In genomic region chr12:15180975-15181683, GRCh38 we compare ENCODE assay signal across 22 cellular contexts. TPM values are rescaled to one million over a fixed set of nuclear protein-coding genes. Genes with fewer than 3 reads are reported as not detected.
DNase-seq lines count a peak whose midpoint lies in the region; ATAC-seq and TF ChIP-seq lines count a peak whose summit lies in the region.
"Had no signal": no experiment of that assay in that cellular context is flagged by ENCODE, and none has a peak within 500 bp of the region (broad histone marks: within the 10 kb centered on the region; RNA-seq: fewer than 3 reads in every experiment).

No MANE protein-coding gene starts in this region.

- peaks cover 0 to 5% (median 0%) of the 10 kb centered on the region in 5 experiments for H3K9me3 Mint-ChIP-seq in brain
- H3K9me3 Mint-ChIP-seq: CD14-positive monocyte; memory B cell; naive thymus-derived CD8-positive, alpha-beta T cell; WTC11 had no signal

- peak overlapping the region in 3 of 5 experiments; percentile 36 to 80 (median 74) for H3K27ac Mint-ChIP-seq in brain
- H3K27ac Mint-ChIP-seq: CD14-positive monocyte; memory B cell; naive thymus-derived CD8-positive, alpha-beta T cell; WTC11 had no signal

- H3K27me3 Mint-ChIP-seq in brain = no peaks in the 10 kb centered on the region

- no peaks in the 10 kb centered on the region for H3K79me2 ChIP-seq in osteoblast (ENCODE audit: insufficient read depth, low read length)

- WGBS in spleen, 5 donors = 75 to 87% (median 79%) methylated on average over 3 of the region's 3 CpGs

- no peaks in the 10 kb centered on the region for H3K36me3 Mint-ChIP-seq in brain
- H3K36me3 Mint-ChIP-seq: CD14-positive monocyte; memory B cell; naive thymus-derived CD8-positive, alpha-beta T cell; WTC11 had no signal

- peaks cover 31% of the 10 kb centered on the region for H3K4me1 Mint-ChIP-seq in brain
- H3K4me1 Mint-ChIP-seq: CD14-positive monocyte; memory B cell; naive thymus-derived CD8-positive, alpha-beta T cell; WTC11 had no signal

- TF ChIP-seq CTCF in brain (conservative IDR thresholded peaks at IDR 0.05) = no peak
- TF ChIP-seq CTCF in right atrium auricular region (IDR thresholded peaks at IDR 0.05) = no peak
- TF ChIP-seq CTCF in osteoblast (IDR thresholded peaks at IDR 0.05; ENCODE audit: extremely low read depth, low read depth, low read length) = no peak
- no peak for TF ChIP-seq CTCF in tibial artery (IDR thresholded peaks at IDR 0.05)
- no peak for TF ChIP-seq CTCF in spleen (IDR thresholded peaks at IDR 0.05 in 8 of 11, conservative IDR thresholded peaks at IDR 0.05 in 3 of 11)

- ATAC-seq in GM21717 (IDR thresholded peaks at IDR 0.05; ENCODE audit: unreplicated experiment) (no peak), HG02852 (IDR thresholded peaks at IDR 0.05; ENCODE audit: unreplicated experiment) (no peak)
- ATAC-seq: naive thymus-derived CD8-positive, alpha-beta T cell had no signal

- no peak for TF ChIP-seq POLR2A in spleen (IDR thresholded peaks at IDR 0.05)

- H3K4me3 Mint-ChIP-seq in brain = no peak overlapping the region
- H3K4me3 Mint-ChIP-seq: CD14-positive monocyte; memory B cell; naive thymus-derived CD8-positive, alpha-beta T cell; WTC11 had no signal

- H3K27ac ChIP-seq in right atrium auricular region = peak overlapping the region; percentile 62 to 76
- H3K27ac ChIP-seq in osteoblast (ENCODE audit: low read depth, low read length) = no peak overlapping the region
- H3K27ac ChIP-seq in tibial artery = peak overlapping the region; percentile 24 to 51
- peak overlapping the region in 1 of 8 donors; percentile 25 for H3K27ac ChIP-seq in spleen
- H3K27ac ChIP-seq: cardiac muscle cell, prostate gland had no signal

- H3K4me2 ChIP-seq in osteoblast (ENCODE audit: insufficient read depth, low read length) = no peak overlapping the region

- H3K4me1 ChIP-seq in right atrium auricular region (peaks cover 0 to 11% of the 10 kb centered on the region in 2 donors), osteoblast (ENCODE audit: insufficient read depth, low read length) (no peaks in the 10 kb centered on the region), tibial artery (peaks cover 0 to 73% (median 20%) of the 10 kb centered on the region in 4 donors), spleen (peaks cover 0 to under 1% (median 0%) of the 10 kb centered on the region in 6 donors)

- H3K36me3 ChIP-seq in right atrium auricular region (no peaks in the 10 kb centered on the region), osteoblast (ENCODE audit: insufficient read depth, low read length) (no peaks in the 10 kb centered on the region), tibial artery (no peaks in the 10 kb centered on the region), spleen (no peaks in the 10 kb centered on the region)
- H3K36me3 ChIP-seq: cardiac muscle cell, prostate gland had no signal

- no peaks in the 10 kb centered on the region for H3K9me3 ChIP-seq in right atrium auricular region
- H3K9me3 ChIP-seq in osteoblast (ENCODE audit: low read depth, low read length) = no peaks in the 10 kb centered on the region
- H3K9me3 ChIP-seq in tibial artery = no peaks in the 10 kb centered on the region
- no peaks in the 10 kb centered on the region for H3K9me3 ChIP-seq in spleen
- H3K9me3 ChIP-seq: prostate gland had no signal

- H2AFZ ChIP-seq in osteoblast (ENCODE audit: low read length) = no peak overlapping the region

- H3K4me3 ChIP-seq in right atrium auricular region = no peak overlapping the region
- H3K4me3 ChIP-seq in osteoblast (ENCODE audit: insufficient read depth, low read length) = no peak overlapping the region
- no peak overlapping the region for H3K4me3 ChIP-seq in tibial artery
- H3K4me3 ChIP-seq in spleen = no peak overlapping the region
- H3K4me3 ChIP-seq: cardiac muscle cell, prostate gland had no signal

- no peaks in the 10 kb centered on the region for H3K27me3 ChIP-seq in right atrium auricular region
- H3K27me3 ChIP-seq in osteoblast (ENCODE audit: insufficient read depth, low read length) = peaks cover 2% of the 10 kb centered on the region
- no peaks in the 10 kb centered on the region for H3K27me3 ChIP-seq in tibial artery
- H3K27me3 ChIP-seq in spleen (replicated peaks in 1 of 7) = no peaks in the 10 kb centered on the region
- H3K27me3 ChIP-seq: cardiac muscle cell had no signal

- intact Hi-C loops in tibial artery (cut with DNase I; ENCODE audit: low total_unique reads) = no loop called here
- intact Hi-C loops in spleen (cut with DNase I; ENCODE audit: low total_unique reads) = no loop called here

- H4K20me1 ChIP-seq in osteoblast (ENCODE audit: insufficient read depth, low read length) = no peaks in the 10 kb centered on the region

- no peak for DNase-seq in right atrium auricular region (ENCODE audit: low spot score)
- DNase-seq in osteoblast (ENCODE audit: insufficient read length, low spot score, missing footprints) = peak; percentile 29
- no peak for DNase-seq in tibial artery
- DNase-seq in spleen = no peak
- DNase-seq in RKO (ENCODE audit: low spot score) = no peak
- DNase-seq: activated CD4-positive, alpha-beta T cell treated with anti-CD3 and anti-CD28 coated beads, Interleukin-2, amount 50 U/mL, for 48 hours; activated gamma-delta T cell; hypothalamus; naive thymus-derived CD8-positive, alpha-beta T cell; NCI-H187 treated with DMSO at 0.1 percent for 48 hours; NCI-H748 treated with DMSO at 0.1 percent for 48 hours; stimulated activated CD4-positive, alpha-beta T cell treated with anti-CD3 and anti-CD28 coated beads, Interleukin-4, amount 100 ng/mL, for 24 hours; stimulated activated naive CD4-positive, alpha-beta T cell treated with Interleukin-2 at 50 U/mL for 16 hours; T-helper 9 cell had no signal

RNA-seq across cellular contexts. Expression of gene RERG, which starts 40.1 kb away (rescaled TPM):
- polyA plus RNA-seq in brain (ENCODE audit: insufficient read depth, low read depth, low replicate concordance) = 6.2 TPM
- total RNA-seq in right atrium auricular region = 10 to 100 TPM in 1 of 2 donors, 1 to 10 TPM in 1; 9.9 to 12.4 TPM
- 0.29 TPM in 1 of 2 replicates, not detected in the other for total RNA-seq in osteoblast
- total RNA-seq in spleen = 10 to 100 TPM; 16.4 to 74.7 (median 54.4) TPM
- 10 to 100 TPM; 10.1 to 26.9 (median 14.5) TPM for polyA plus RNA-seq in spleen
- polyA plus RNA-seq: CD14-positive monocyte; naive thymus-derived CD8-positive, alpha-beta T cell had no signal
